In the genomic region with DNA sequence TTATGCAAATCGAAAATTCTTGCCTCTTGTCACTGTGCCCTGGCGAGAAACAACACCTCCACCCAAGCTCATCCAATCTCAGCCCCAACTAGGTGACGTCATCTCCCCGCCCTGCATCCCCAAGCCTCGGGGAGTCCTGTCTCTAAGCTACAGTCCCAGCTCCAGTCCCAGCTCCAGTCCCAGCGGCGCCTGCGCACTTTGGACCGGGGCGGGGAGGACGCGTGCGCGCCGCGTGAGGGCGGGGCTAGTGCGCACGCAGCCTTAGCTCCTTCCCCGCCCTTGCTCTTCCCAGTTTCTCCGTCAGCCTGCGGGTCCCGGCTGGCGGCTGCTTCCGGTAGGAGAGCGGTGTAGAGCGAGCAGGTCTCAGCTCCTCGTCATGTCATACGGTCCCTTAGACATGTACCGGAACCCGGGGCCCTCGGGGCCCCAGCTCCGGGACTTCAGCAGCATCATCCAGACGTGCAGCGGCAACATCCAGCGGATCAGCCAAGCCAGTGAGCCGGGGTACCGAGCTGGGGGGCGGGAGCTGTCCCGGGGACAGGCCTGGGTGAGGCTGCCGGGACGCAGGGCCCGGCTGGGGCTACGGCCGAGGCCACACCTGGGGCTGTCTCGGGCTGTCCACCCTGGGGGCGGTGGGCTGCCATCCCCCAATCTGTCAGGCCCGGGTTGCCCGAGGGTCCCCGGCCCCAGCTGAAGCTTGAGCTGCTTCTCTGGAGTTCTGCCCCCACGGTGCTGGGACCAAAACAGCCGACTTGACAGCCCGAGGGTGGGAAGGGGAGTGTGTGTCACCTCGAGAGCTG, we compare ENCODE assay signal across 1 cellular context.
TF ChIP-seq lines count a peak whose summit lies in the region.

A gene (plus strand): TSS at position 288 of the 800 bp plus-strand sequence. CDS start 89 bp downstream, at position 377.

TF ChIP-seq in SK-N-SH treated with all-trans-retinoic acid at 6 μM for 48 hours, 23 proteins besides CTCF, POLR2A, EP300 and RAD21 (continued from another document):
- TF ChIP-seq, protein P1, sequence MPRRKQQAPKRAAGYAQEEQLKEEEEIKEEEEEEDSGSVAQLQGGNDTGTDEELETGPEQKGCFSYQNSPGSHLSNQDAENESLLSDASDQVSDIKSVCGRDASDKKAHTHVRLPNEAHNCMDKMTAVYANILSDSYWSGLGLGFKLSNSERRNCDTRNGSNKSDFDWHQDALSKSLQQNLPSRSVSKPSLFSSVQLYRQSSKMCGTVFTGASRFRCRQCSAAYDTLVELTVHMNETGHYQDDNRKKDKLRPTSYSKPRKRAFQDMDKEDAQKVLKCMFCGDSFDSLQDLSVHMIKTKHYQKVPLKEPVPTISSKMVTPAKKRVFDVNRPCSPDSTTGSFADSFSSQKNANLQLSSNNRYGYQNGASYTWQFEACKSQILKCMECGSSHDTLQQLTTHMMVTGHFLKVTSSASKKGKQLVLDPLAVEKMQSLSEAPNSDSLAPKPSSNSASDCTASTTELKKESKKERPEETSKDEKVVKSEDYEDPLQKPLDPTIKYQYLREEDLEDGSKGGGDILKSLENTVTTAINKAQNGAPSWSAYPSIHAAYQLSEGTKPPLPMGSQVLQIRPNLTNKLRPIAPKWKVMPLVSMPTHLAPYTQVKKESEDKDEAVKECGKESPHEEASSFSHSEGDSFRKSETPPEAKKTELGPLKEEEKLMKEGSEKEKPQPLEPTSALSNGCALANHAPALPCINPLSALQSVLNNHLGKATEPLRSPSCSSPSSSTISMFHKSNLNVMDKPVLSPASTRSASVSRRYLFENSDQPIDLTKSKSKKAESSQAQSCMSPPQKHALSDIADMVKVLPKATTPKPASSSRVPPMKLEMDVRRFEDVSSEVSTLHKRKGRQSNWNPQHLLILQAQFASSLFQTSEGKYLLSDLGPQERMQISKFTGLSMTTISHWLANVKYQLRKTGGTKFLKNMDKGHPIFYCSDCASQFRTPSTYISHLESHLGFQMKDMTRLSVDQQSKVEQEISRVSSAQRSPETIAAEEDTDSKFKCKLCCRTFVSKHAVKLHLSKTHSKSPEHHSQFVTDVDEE (CRISPR knock-in tag; IDR thresholded peaks at IDR 0.05) = no peak
- peak; percentile 92; the same call in 1 of the 2 replicates for TF ChIP-seq CSDC2 (CRISPR knock-in tag; IDR thresholded peaks at IDR 0.05)
- no peak for TF ChIP-seq ESRRG (CRISPR knock-in tag; IDR thresholded peaks at IDR 0.05)
- TF ChIP-seq ZNF565 (CRISPR knock-in tag; conservative IDR thresholded peaks at IDR 0.05; ENCODE audit: low read depth) = no peak; the same call in 1 of the 2 replicates
- no peak for TF ChIP-seq ZNF8 (CRISPR knock-in tag; IDR thresholded peaks at IDR 0.05)
- TF ChIP-seq ARNTL (CRISPR knock-in tag; IDR thresholded peaks at IDR 0.05; ENCODE audit: borderline replicate concordance, low read depth) = peak; percentile 23; the same call in 1 of the 2 replicates
